Comparison of ENCODE assay signal across 30 cellular contexts in the genomic region with DNA sequence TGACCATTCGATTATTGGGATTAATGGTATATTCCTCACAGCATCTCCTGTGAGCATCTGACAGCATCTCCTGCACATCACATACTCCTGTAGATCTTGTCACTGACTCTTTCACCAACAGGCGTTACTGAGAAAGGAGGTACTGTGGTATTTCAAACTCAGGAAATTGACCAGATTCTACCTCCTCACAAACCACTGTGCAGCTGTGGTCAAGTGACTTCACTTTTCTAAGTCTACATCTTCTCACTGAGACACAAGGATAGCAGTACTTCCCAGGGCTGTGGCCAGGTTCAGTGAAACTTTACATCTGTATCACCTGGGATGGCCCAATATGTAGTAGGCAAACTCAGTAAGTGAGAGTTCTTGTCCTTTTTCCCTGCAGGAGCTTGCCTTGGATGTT.
"Had no signal": no experiment of that assay in that cellular context is flagged by ENCODE, and none has a peak within 500 bp of the region (broad histone marks: within the 10 kb centered on the region; RNA-seq: fewer than 3 reads in every experiment).

No MANE protein-coding gene starts in this region.

- ATAC-seq: PC-3 had no signal

- H3K4me1 ChIP-seq: Peyer's patch, SJCRH30 had no signal

- H3K27ac ChIP-seq: KMS-11, Peyer's patch, SJCRH30 had no signal

- H3K4me3 ChIP-seq: Peyer's patch, SJCRH30 had no signal

- H3K27me3 ChIP-seq: Peyer's patch, SJCRH30 had no signal

- H3K36me3 ChIP-seq: Peyer's patch, SJCRH30 had no signal

- H3K4me2 ChIP-seq: KMS-11, SK-N-SH had no signal

- DNase-seq: Karpas-422, MM.1S, MV-4-11, NCI-H1092, NCI-H1105, NCI-H1417 treated with DMSO at 0.1 percent for 48 hours, NCI-H1436 treated with DMSO at 0.1 percent for 48 hours, NCI-H1694 treated with DMSO at 0.1 percent for 48 hours, NCI-H187 treated with DMSO at 0.1 percent for 48 hours, NCI-H2029, NCI-H2081, NCI-H2171 treated with DMSO at 0.1 percent for 48 hours, NCI-H2227 treated with DMSO at 0.1 percent for 48 hours, NCI-H345, NCI-H446, NCI-H510A treated with DMSO at 0.1 percent for 48 hours, NCI-H524 treated with DMSO at 0.1 percent for 48 hours, NCI-H526 treated with DMSO at 0.1 percent for 48 hours, NCI-H774, OCI-M1, PC-3, Peyer's patch, RPMI8226, SHP77, SIG-M5, SJCRH30, SK-N-SH, SW 1271, T-helper 1 cell had no signal

- H3K9ac ChIP-seq: KMS-11, SK-N-SH had no signal

- H3K9me3 ChIP-seq: Peyer's patch, SJCRH30, SK-N-SH had no signal
